ENCODE assay signal across 1 cellular context in the genomic region with DNA sequence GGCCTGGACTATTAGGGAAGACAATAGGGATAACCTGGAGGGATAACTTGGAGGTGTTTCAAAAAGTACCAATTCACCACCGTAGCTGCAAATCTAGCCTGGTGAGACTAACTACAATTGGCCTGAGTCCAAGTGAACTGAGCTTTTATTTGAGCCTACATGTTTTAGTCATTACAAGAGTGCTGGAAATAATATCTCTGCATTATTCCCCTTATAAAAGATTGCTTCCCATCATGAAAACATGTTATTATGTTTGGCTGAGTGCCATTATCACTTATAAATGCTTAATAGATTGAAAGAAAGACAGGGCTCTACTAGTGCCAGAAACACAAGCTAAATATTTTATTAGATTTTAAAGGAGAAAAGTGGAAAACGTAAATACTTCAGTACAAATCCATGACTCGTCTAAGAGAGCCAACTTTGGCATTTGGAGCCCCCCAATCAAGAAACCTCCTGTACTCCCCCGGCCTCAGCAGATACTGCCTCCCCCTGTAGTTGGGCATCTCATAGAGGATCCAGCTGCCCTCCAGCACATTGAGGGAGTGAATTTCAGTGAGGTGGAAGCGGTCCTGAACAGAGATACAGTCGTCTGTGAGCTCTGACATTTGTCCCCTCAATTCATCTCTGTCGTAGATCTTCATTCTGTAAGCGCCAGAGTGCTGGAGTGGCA.
TF ChIP-seq lines count a peak whose summit lies in the region.

No MANE protein-coding gene starts in this region.

TF ChIP-seq in IMR-90, 13 proteins besides CTCF, POLR2A, EP300 and RAD21 (continued from another document):
- TF ChIP-seq MXI1 (IDR thresholded peaks at IDR 0.05; ENCODE audit: borderline replicate concordance, low read depth, low read length) = no peak
